8 cellular contexts compared by ENCODE assay signal in the genomic region with DNA sequence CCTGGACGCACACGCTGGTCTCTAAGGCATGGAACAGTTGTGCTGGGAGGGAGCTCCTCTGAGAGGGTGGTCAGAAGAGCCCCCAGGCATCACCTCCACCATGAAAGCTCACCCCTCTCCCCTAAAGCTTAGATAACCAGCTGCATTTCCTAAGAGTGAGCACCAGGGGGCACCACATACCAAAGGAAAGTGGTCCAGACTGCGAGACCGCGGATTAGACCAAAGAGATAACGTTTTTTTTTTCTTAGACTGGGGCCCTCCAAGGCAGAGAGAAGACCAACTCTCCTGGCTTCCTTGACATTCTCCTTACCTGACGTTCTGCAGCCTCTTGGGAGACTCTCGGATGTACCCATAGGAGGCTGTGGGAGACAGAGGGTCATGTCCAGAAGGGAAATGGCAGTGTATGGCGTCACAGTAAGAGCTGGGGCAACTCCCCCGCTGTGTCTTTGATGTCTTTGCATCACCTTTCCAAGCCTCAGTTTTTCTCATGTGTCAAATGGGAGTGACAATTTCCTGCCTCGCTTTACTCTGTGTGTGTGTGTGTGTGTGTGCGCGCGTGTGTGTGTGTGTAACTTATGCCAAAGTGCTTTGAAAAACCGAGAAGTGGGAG. TPM values are rescaled to one million over a fixed set of nuclear protein-coding genes. Genes with fewer than 3 reads are reported as not detected.
A peak's percentile ranks its signal among the peaks of the same experiment; 100 is the strongest.
DNase-seq lines count a peak whose midpoint lies in the region; ATAC-seq and TF ChIP-seq lines count a peak whose summit lies in the region.

No MANE protein-coding gene starts in this region.

- 21 to 30% (median 27%) methylated on average over 15 of the region's 15 CpGs for WGBS in spleen, 5 donors

- intact Hi-C loops in ascending aorta (cut with DNase I) (loop anchor here (1.0 kb wide), 1 partner anchor 192 kb away; no protein-coding TSS in a partner anchor), spleen (cut with DNase I; ENCODE audit: low total_unique reads) (no loop called here)

- no peaks in the 10 kb centered on the region for H3K4me1 ChIP-seq in ascending aorta
- peaks cover 0 to 55% (median 13%) of the 10 kb centered on the region in 6 donors for H3K4me1 ChIP-seq in spleen

- H3K27ac ChIP-seq in ascending aorta, result no peak overlapping the region
- H3K27ac ChIP-seq in spleen, result peak overlapping the region in 1 of 8 donors; percentile 47

- TF ChIP-seq POLR2A in spleen (IDR thresholded peaks at IDR 0.05), result no peak

- CTCF ChIA-PET in GM10248 (lab: Yijun Ruan, JAX), result interaction anchor here (0.6 to 19.3 kb wide), 64 partner anchors 10 to 637 kb away, joined by 3 to 433 read pairs (median 6); a partner anchor contains a TSS

- no peak for ATAC-seq in HG02588 (IDR thresholded peaks at IDR 0.05; ENCODE audit: unreplicated experiment)

- POLR2A ChIA-PET in GM10248 (lab: Yijun Ruan, JAX), result no interaction called here

- H3K9me3 ChIP-seq in ascending aorta, result no peaks in the 10 kb centered on the region
- no peaks in the 10 kb centered on the region for H3K9me3 ChIP-seq in spleen

- H3K4me3 ChIP-seq in ascending aorta (no peak overlapping the region), spleen (peak overlapping the region in 1 of 8 donors; percentile 28)

- H3K27me3 ChIP-seq in ascending aorta (no peaks in the 10 kb centered on the region), spleen (replicated peaks in 1 of 7) (peaks cover 0 to 6% (median 0%) of the 10 kb centered on the region in 7 donors)

- no peaks in the 10 kb centered on the region for H3K36me3 ChIP-seq in ascending aorta
- no peaks in the 10 kb centered on the region for H3K36me3 ChIP-seq in spleen

- peak; percentile 76 for DNase-seq in GM10248 (ENCODE audit: extremely low spot score)
- DNase-seq in NAMALWA (ENCODE audit: low spot score), result peak; percentile 86
- peak; percentile 57 for DNase-seq in T1000 (lab: John Stamatoyannopoulos, UW)
- peak in 1 of 2 donors; percentile 71 for DNase-seq in ascending aorta (ENCODE audit: low spot score in 2 of 2)
- peak in 38 of 51 donors; percentile 9 to 74 (median 34) for DNase-seq in hypothalamus (lab: John Stamatoyannopoulos, UW)
- DNase-seq in spleen, result peak; percentile 84
- no peak for DNase-seq in mesenteric fat pad (ENCODE audit: low spot score)

- peak; percentile 90 for TF ChIP-seq CTCF in GM10248 (IDR thresholded peaks at IDR 0.05; ENCODE audit: control extremely low read depth, extremely low read depth, low read depth, missing control alignments)
- peak; percentile 80 to 92 (median 88) for TF ChIP-seq CTCF in ascending aorta (IDR thresholded peaks at IDR 0.05)
- peak; percentile 77 to 93 (median 90) for TF ChIP-seq CTCF in spleen (IDR thresholded peaks at IDR 0.05 in 8 of 11, conservative IDR thresholded peaks at IDR 0.05 in 3 of 11)

RNA-seq across cellular contexts. Expression of a gene that starts 12.3 kb away (rescaled TPM):
- total RNA-seq in ascending aorta (0.32 TPM), spleen (1 to 10 TPM; 3.3 to 8.9 (median 3.9) TPM), mesenteric fat pad (0.22 TPM)
- polyA plus RNA-seq in spleen, result 1 to 10 TPM; 1.7 to 3.3 (median 3.1) TPM

RNA-seq across cellular contexts. Expression of a gene that starts 56.5 kb away (rescaled TPM):
- total RNA-seq in ascending aorta, result not detected
- total RNA-seq in spleen, result not detected
- not detected for polyA plus RNA-seq in spleen
- total RNA-seq in mesenteric fat pad, result not detected
